ENCODE assay signal across 9 cellular contexts in genomic region chr10:104127411-104127810, GRCh38. TPM values are rescaled to one million over a fixed set of nuclear protein-coding genes. Genes with fewer than 3 reads are reported as not detected.
DNase-seq lines count a peak whose midpoint lies in the region; ATAC-seq and TF ChIP-seq lines count a peak whose summit lies in the region.
"Had no signal": no experiment of that assay in that cellular context is flagged by ENCODE, and none has a peak within 500 bp of the region (broad histone marks: within the 10 kb centered on the region; RNA-seq: fewer than 3 reads in every experiment).

No MANE protein-coding gene starts in this region.

- no peak overlapping the region for H2BK120ac ChIP-seq in IMR-90 (ENCODE audit: low read depth, low read length)

- no peak overlapping the region for H3K14ac ChIP-seq in IMR-90 (replicated peaks; ENCODE audit: low read depth, low read length)

- no peaks in the 10 kb centered on the region for H3K36me3 Mint-ChIP-seq in natural killer cell

- no peak overlapping the region for H3K18ac ChIP-seq in IMR-90 (ENCODE audit: low read depth, low read length)

- H4K8ac ChIP-seq in IMR-90 (ENCODE audit: low read depth in 2 of 2, low read length in 2 of 2), result no peak overlapping the region

- no peak overlapping the region for H2BK20ac ChIP-seq in IMR-90 (ENCODE audit: low read depth, low read length)

- H3K23ac ChIP-seq in IMR-90 (ENCODE audit: low read depth, low read length), result no peak overlapping the region

- no peak overlapping the region for H2AFZ ChIP-seq in IMR-90 (replicated peaks; ENCODE audit: low read length, poor library complexity)

- no peak for TF ChIP-seq RAD21 in IMR-90 (IDR thresholded peaks at IDR 0.05; ENCODE audit: low read length)

- H2BK15ac ChIP-seq in IMR-90 (ENCODE audit: low read depth, low read length), result no peak overlapping the region

- H2AK9ac ChIP-seq in IMR-90 (replicated peaks; ENCODE audit: low read depth, low read length, poor library complexity), result no peak overlapping the region

- H3K79me1 ChIP-seq in IMR-90 (ENCODE audit: low read depth in 1 of 2, low read length in 2 of 2), result peaks cover 0 to 3% of the 10 kb centered on the region in 2 experiments; a peak in 2 of 4 replicates

- intact Hi-C loops in IMR-90 (cut with micrococcal nuclease), result no loop called here
- intact Hi-C loops in natural killer cell (cut with micrococcal nuclease), result no loop called here

- H3K4me3 Mint-ChIP-seq in natural killer cell, result no peak overlapping the region

- no peaks in the 10 kb centered on the region for H4K20me1 ChIP-seq in IMR-90 (ENCODE audit: insufficient read depth, low read length)

- TF ChIP-seq CTCF in IMR-90 (conservative IDR thresholded peaks at IDR 0.05; ENCODE audit: low read depth, low read length) (no peak), natural killer cell (IDR thresholded peaks at IDR 0.05) (no peak)

- CTCF ChIA-PET in IMR-90 (lab: Yijun Ruan, JAX), result interaction anchor here (0.9 kb wide), 1 partner anchor 28 kb away, joined by 3 read pairs; no protein-coding TSS in a partner anchor

- peak; percentile 29; the same call in 1 of the 2 replicates for ATAC-seq in IMR-90 (ENCODE audit: low read depth)
- ATAC-seq in natural killer cell, result peak in 2 of 3 donors; percentile 34 to 35
- no peak for ATAC-seq in HG02973 (IDR thresholded peaks at IDR 0.05; ENCODE audit: unreplicated experiment)

- H3K4me1 ChIP-seq in IMR-90 (ENCODE audit: control insufficient read depth, insufficient read depth, low read length), result no peaks in the 10 kb centered on the region

- in situ Hi-C loops in IMR-90 (cut with MboI; ENCODE audit: low sequenced_read_pairs), result no loop called here

- H2BK5ac ChIP-seq in IMR-90 (ENCODE audit: low read depth, low read length, poor library complexity, severe bottlenecking), result no peak overlapping the region

- H2AK5ac ChIP-seq in IMR-90 (ENCODE audit: low read depth, low read length), result no peak overlapping the region

- no peak for TF ChIP-seq POLR2A in IMR-90 (IDR thresholded peaks at IDR 0.05; ENCODE audit: low read depth, low read length)

- H3K36me3 ChIP-seq in IMR-90 (ENCODE audit: control insufficient read depth, insufficient read depth, low read length), result no peaks in the 10 kb centered on the region

- no peaks in the 10 kb centered on the region for H3K9me1 ChIP-seq in IMR-90 (ENCODE audit: insufficient read depth, low read length)

- POLR2A ChIA-PET in IMR-90 (lab: Charles Lee; ENCODE audit: unreplicated experiment), result no interaction called here

- H3K4me3 ChIP-seq in IMR-90 (ENCODE audit: insufficient read depth, low read depth, low read length), result no peak overlapping the region

- no TSS peak for BruUV-seq in IMR-90 (replicated peaks; lab: Mats Ljungman, UMichigan)

- peaks cover 4 to 7% of the 10 kb centered on the region in 2 donors for H3K4me1 Mint-ChIP-seq in natural killer cell

- H3K27me3 Mint-ChIP-seq in natural killer cell (ENCODE audit: low read depth in 2 of 2), result no peaks in the 10 kb centered on the region

- no peaks in the 10 kb centered on the region for H3K9me3 ChIP-seq in IMR-90 (ENCODE audit: control insufficient read depth, insufficient read depth, low read length)

- no peak overlapping the region for H3K27ac Mint-ChIP-seq in natural killer cell

- H3K9ac ChIP-seq in IMR-90 (ENCODE audit: low read depth, low read length), result no peak overlapping the region

- no peak overlapping the region for H3K56ac ChIP-seq in IMR-90 (ENCODE audit: extremely low read depth, insufficient read depth, low read length)

- DNase-seq in NCI-H1436 (lab: John Stamatoyannopoulos, UW) (peak; percentile 13), NCI-H1436 treated with DMSO at 0.1 percent for 48 hours (lab: John Stamatoyannopoulos, UW) (no peak), IMR-90 (no peak), astrocyte of the hippocampus (ENCODE audit: low read depth, low spot score) (peak; percentile 30), natural killer cell (no peak), SIG-M5 (lab: John Stamatoyannopoulos, UW) (no peak), hepatic stellate cell (ENCODE audit: low spot score) (no peak)
- DNase-seq: MV-4-11 had no signal

- no peak overlapping the region for H4K91ac ChIP-seq in IMR-90 (ENCODE audit: insufficient read depth, low read depth, low read length)

- H3K4me2 ChIP-seq in IMR-90 (ENCODE audit: low read depth, low read length), result no peak overlapping the region

- H3K9me3 Mint-ChIP-seq in natural killer cell, result no peaks in the 10 kb centered on the region

- no CpG with 5 or more reads among the region's 2 CpGs for WGBS in IMR-90 (ENCODE audit: extremely low coverage in 2 of 2, insufficient read length in 1 of 2), 2 experiments

- H4K5ac ChIP-seq in IMR-90 (ENCODE audit: low read depth, low read length), result no peak overlapping the region

- no peak overlapping the region for H3K4ac ChIP-seq in IMR-90 (ENCODE audit: low read depth, low read length)

- no peaks in the 10 kb centered on the region for H3K27me3 ChIP-seq in IMR-90 (ENCODE audit: control insufficient read depth, insufficient read depth, low read length)

- H3K27ac ChIP-seq in IMR-90 (ENCODE audit: insufficient read depth, low read length), result no peak overlapping the region

- dilution Hi-C loops in IMR-90 (cut with HindIII; ENCODE audit: low sequenced_read_pairs, unreplicated experiment), result no loop called here

TF ChIP-seq in IMR-90, 13 proteins besides CTCF, POLR2A, EP300 and RAD21:
- TF ChIP-seq RCOR1 (IDR thresholded peaks at IDR 0.05; ENCODE audit: insufficient replicate concordance, low read length), result no peak
- no peak for TF ChIP-seq MAFK (IDR thresholded peaks at IDR 0.05; ENCODE audit: low read depth, low read length)
- TF ChIP-seq RFX5 (IDR thresholded peaks at IDR 0.05; ENCODE audit: low read depth, low read length), result no peak
- TF ChIP-seq SMC3 (IDR thresholded peaks at IDR 0.05; ENCODE audit: low read depth, low read length), result no peak

RNA-seq across cellular contexts. Expression of gene SFR1, which starts 5.4 kb away (rescaled TPM):
- total RNA-seq in IMR-90 (2012; rRNA removed) (1.6 and 5.6 TPM in 2 replicates), natural killer cell (10 to 100 TPM in 2 of 3 donors, 1 to 10 TPM in 1; 9.1 to 19.1 (median 18.3) TPM)
- polyA plus RNA-seq in IMR-90 (2012; rRNA removed), result 2.0 and 2.3 TPM in 2 replicates
- 0.42 and 1.0 TPM in 2 replicates for polyA plus RNA-seq in IMR-90 (2012; cell fraction: cytosol; rRNA removed)
- polyA plus RNA-seq in IMR-90 (2012; cell fraction: nucleus; rRNA removed; ENCODE audit: low replicate concordance), result 0.08 and 1.3 TPM in 2 replicates

RNA-seq across cellular contexts. Expression of gene COL17A1, which starts 41.7 kb away (rescaled TPM):
- total RNA-seq in IMR-90 (2012; rRNA removed) (0.18 and 0.83 TPM in 2 replicates), natural killer cell (not detected)
- 0.14 and 0.32 TPM in 2 replicates for polyA plus RNA-seq in IMR-90 (2012; rRNA removed)
- polyA plus RNA-seq in IMR-90 (2012; cell fraction: cytosol; rRNA removed), result 0.11 TPM in 2 replicates
- polyA plus RNA-seq in IMR-90 (2012; cell fraction: nucleus; rRNA removed; ENCODE audit: low replicate concordance), result 0.60 and 0.83 TPM in 2 replicates

Comparison
In these comparisons a context has a peak if more than half of its experiments do, and no peak if none do; other contexts are left out.
1. DNase-seq: peak in NCI-H1436 (single experiment) and astrocyte of the hippocampus (single experiment); none in NCI-H1436 treated with DMSO at 0.1 percent for 48 hours (single experiment), IMR-90 (single experiment), natural killer cell (single experiment), SIG-M5 (single experiment) and hepatic stellate cell (single experiment).